In genomic region chr15:29888651-29889050, GRCh38 we compare ENCODE assay signal across 12 cellular contexts.
A peak's percentile ranks its signal among the peaks of the same experiment; 100 is the strongest.
DNase-seq lines count a peak whose midpoint lies in the region; ATAC-seq lines count a peak whose summit lies in the region.
"Had no signal": no experiment of that assay in that cellular context is flagged by ENCODE, and none has a peak within 500 bp of the region (broad histone marks: within the 10 kb centered on the region; RNA-seq: fewer than 3 reads in every experiment).

No MANE protein-coding gene starts in this region.

- intact Hi-C loops in sciatic nerve (cut with DNase I) = no loop called here

- H3K36me3 Mint-ChIP-seq in immature natural killer cell = no peaks in the 10 kb centered on the region

- peaks cover 3 to 14% (median 8%) of the 10 kb centered on the region in 3 donors for H3K27me3 Mint-ChIP-seq in immature natural killer cell (ENCODE audit: low read depth in 3 of 3)

- no peaks in the 10 kb centered on the region for H3K4me1 Mint-ChIP-seq in immature natural killer cell

- H3K9me3 Mint-ChIP-seq in immature natural killer cell = peaks cover 0 to 7% (median 0%) of the 10 kb centered on the region in 6 donors

- peak overlapping the region; percentile 60 for H3K27ac ChIP-seq in caudate nucleus (ENCODE audit: low read depth, low read length)
- H3K27ac ChIP-seq: pancreas had no signal

- no peak overlapping the region for H3K27ac Mint-ChIP-seq in immature natural killer cell

- no peak overlapping the region for H3K4me3 Mint-ChIP-seq in immature natural killer cell

- ATAC-seq in sciatic nerve (peak; percentile 89), HG03378 (IDR thresholded peaks at IDR 0.05; ENCODE audit: unreplicated experiment) (no peak)
- ATAC-seq: pancreas had no signal

- DNase-seq in HCEC 1CT (peak; percentile 72), caudate nucleus (lab: John Stamatoyannopoulos, UW) (peak in 20 of 61 donors; percentile 15 to 57 (median 26)), iris pigment epithelial cell (ENCODE audit: low read depth) (peak; percentile 87), sciatic nerve (ENCODE audit: low spot score) (no peak), immature natural killer cell (no peak), SKM-1 (lab: John Stamatoyannopoulos, UW; ENCODE audit: unreplicated experiment) (no peak), RPMI8226 (no peak)
- DNase-seq: activated CD4-positive, alpha-beta T cell treated with anti-CD3 and anti-CD28 coated beads, Interleukin-2, amount 50 U/mL, for 4 hours; NCI-H1930; pancreas; SHP77 had no signal

Comparison
In these comparisons a context has a peak if more than half of its experiments do, and no peak if none do; other contexts are left out.
1. DNase-seq: peak in HCEC 1CT (single experiment) and iris pigment epithelial cell (single experiment); none in sciatic nerve (single experiment), immature natural killer cell (0 of 3), SKM-1 (single experiment) and RPMI8226 (single experiment).